In the genomic region with DNA sequence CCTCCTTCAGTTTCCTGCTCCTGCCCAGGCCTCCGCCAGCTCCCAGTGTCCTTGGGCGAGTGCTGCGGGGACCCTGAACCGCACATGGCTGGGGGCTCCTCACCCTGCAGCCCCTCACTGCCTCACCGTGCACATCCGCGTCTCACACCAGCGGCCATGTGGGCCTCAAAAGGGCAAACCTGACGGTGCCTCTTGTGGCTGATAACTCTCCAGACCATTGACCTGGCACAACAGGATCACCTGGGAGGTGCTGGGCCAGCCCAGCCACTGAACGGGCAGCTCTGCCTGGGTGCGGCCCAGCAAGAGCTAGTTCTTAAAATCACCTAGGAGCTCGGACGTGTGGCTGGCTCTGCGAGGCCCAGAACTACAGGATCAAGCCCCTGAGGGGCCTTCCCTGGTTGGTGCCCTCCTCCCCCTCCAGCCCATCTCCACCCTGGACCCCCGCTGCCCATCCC, we compare ENCODE assay signal across 10 cellular contexts. TPM values are rescaled to one million over a fixed set of nuclear protein-coding genes. Genes with fewer than 3 reads are reported as not detected.
A peak's percentile ranks its signal among the peaks of the same experiment; 100 is the strongest.
DNase-seq lines count a peak whose midpoint lies in the region; ATAC-seq and TF ChIP-seq lines count a peak whose summit lies in the region.
"Had no signal": no experiment of that assay in that cellular context is flagged by ENCODE, and none has a peak within 500 bp of the region (broad histone marks: within the 10 kb centered on the region; RNA-seq: fewer than 3 reads in every experiment).

No MANE protein-coding gene starts in this region.

- H3K9me3 Mint-ChIP-seq in activated naive CD8-positive, alpha-beta T cell (ENCODE audit: low read depth), result no peaks in the 10 kb centered on the region

- no peak overlapping the region for H2BK5ac ChIP-seq in mesenchymal stem cell (ENCODE audit: low read depth, low read length, poor library complexity, severe bottlenecking)

- H3K79me1 ChIP-seq in mesenchymal stem cell (replicated peaks; ENCODE audit: low read length, poor library complexity, severe bottlenecking), result peaks cover 14% of the 10 kb centered on the region

- no peak overlapping the region for H3K4me2 ChIP-seq in mesenchymal stem cell (ENCODE audit: low read length, poor library complexity, severe bottlenecking)

- H2AK5ac ChIP-seq in mesenchymal stem cell (ENCODE audit: low read length, severe bottlenecking), result peak overlapping the region; percentile 78

- peak overlapping the region; percentile 19 to 54 for H2BK12ac ChIP-seq in mesenchymal stem cell (ENCODE audit: low read length in 2 of 2)

- WGBS in mesenchymal stem cell, result 87% methylated on average over 15 of the region's 15 CpGs
- 67 to 68% methylated on average over 2 to 11 of the region's 15 CpGs for WGBS in upper lobe of left lung, 2 donors

- H4K8ac ChIP-seq in mesenchymal stem cell (ENCODE audit: low read length), result peak overlapping the region; percentile 49

- H2AFZ ChIP-seq in mesenchymal stem cell (ENCODE audit: low read depth, low read length), result no peak overlapping the region

- H2BK120ac ChIP-seq in mesenchymal stem cell (ENCODE audit: low read depth, low read length), result peak overlapping the region; percentile 29

- H3K4me1 ChIP-seq in mesenchymal stem cell (ENCODE audit: control insufficient read depth, insufficient read depth, low read depth, low read length) (peaks cover 30% of the 10 kb centered on the region), upper lobe of left lung (peaks cover 11 to 60% (median 43%) of the 10 kb centered on the region in 4 donors)

- peaks cover 78% of the 10 kb centered on the region for H3K4me1 Mint-ChIP-seq in activated naive CD8-positive, alpha-beta T cell (ENCODE audit: low read depth)

- H3K27me3 Mint-ChIP-seq in activated naive CD8-positive, alpha-beta T cell, result no peaks in the 10 kb centered on the region

- H3K4me3 ChIP-seq in mesenchymal stem cell (ENCODE audit: insufficient read depth in 1 of 2, low read depth in 1 of 2, low read length in 2 of 2) (peak overlapping the region in 1 of 2 experiments; percentile 50), upper lobe of left lung (peak overlapping the region in 3 of 4 donors; percentile 5 to 25 (median 20))
- H3K4me3 ChIP-seq: GM12878 had no signal

- TF ChIP-seq EP300 in upper lobe of left lung (IDR thresholded peaks at IDR 0.05), result no peak

- peak overlapping the region; percentile 14 to 55 for H3K18ac ChIP-seq in mesenchymal stem cell (ENCODE audit: low read depth in 1 of 2, low read length in 2 of 2)

- CTCF ChIA-PET in HEK293T (lab: Yijun Ruan, JAX), result interaction anchor here (0.6 to 2.1 kb wide), 5 partner anchors 9 to 143 kb away, joined by 3 to 15 read pairs (median 3); no protein-coding TSS in a partner anchor

- peak overlapping the region; percentile 87 for H3K27ac Mint-ChIP-seq in activated naive CD8-positive, alpha-beta T cell

- peak overlapping the region; percentile 70 for H4K91ac ChIP-seq in mesenchymal stem cell (ENCODE audit: low read length)

- H3K27ac ChIP-seq in mesenchymal stem cell (ENCODE audit: low read length, poor library complexity, severe bottlenecking) (peak overlapping the region; percentile 80), upper lobe of left lung (peak overlapping the region; percentile 65 to 89 (median 74))

- peak; percentile 22 to 82 for ATAC-seq in upper lobe of left lung (ENCODE audit: low FRiP score in 2 of 2)

- H3K9me3 ChIP-seq in mesenchymal stem cell (ENCODE audit: control insufficient read depth, low read length) (no peaks in the 10 kb centered on the region), upper lobe of left lung (no peaks in the 10 kb centered on the region)

- H3K36me3 Mint-ChIP-seq in activated naive CD8-positive, alpha-beta T cell, result no peaks in the 10 kb centered on the region

- H3K27me3 ChIP-seq in mesenchymal stem cell (ENCODE audit: control insufficient read depth in 1 of 2, insufficient read depth in 1 of 2, low read length in 2 of 2) (peaks cover 0 to 3% of the 10 kb centered on the region in 2 experiments), upper lobe of left lung (no peaks in the 10 kb centered on the region)

- DNase-seq in activated effector memory CD4-positive, alpha-beta T cell treated with anti-CD3 and anti-CD28 coated beads, Interleukin-2, amount 50 U/mL, for 16 hours, result peak; percentile 65
- no peak for DNase-seq in activated effector memory CD4-positive, alpha-beta T cell treated with Interleukin-2 at 50 U/mL for 16 hours
- DNase-seq in mesenchymal stem cell (no peak), upper lobe of left lung (peak; percentile 69 to 84), GM19238 (ENCODE audit: insufficient read length, low spot score) (no peak), HEK293T (ENCODE audit: extremely low spot score) (no peak), EL (no peak)
- DNase-seq: NCI-H446 treated with DMSO at 0.1 percent for 48 hours had no signal

- H3K14ac ChIP-seq in mesenchymal stem cell (ENCODE audit: low read length in 2 of 2), result no peak overlapping the region

- peak overlapping the region; percentile 65 for H3K9ac ChIP-seq in mesenchymal stem cell (ENCODE audit: low read length)

- peak overlapping the region; percentile 77 for H3K4me3 Mint-ChIP-seq in activated naive CD8-positive, alpha-beta T cell

- TF ChIP-seq CTCF in upper lobe of left lung (IDR thresholded peaks at IDR 0.05), result no peak

- peaks cover 0 to 3% of the 10 kb centered on the region in 2 experiments for H3K36me3 ChIP-seq in mesenchymal stem cell (ENCODE audit: control insufficient read depth in 1 of 2, insufficient read depth in 2 of 2, low read depth in 1 of 2, low read length in 2 of 2)
- H3K36me3 ChIP-seq in upper lobe of left lung, result no peaks in the 10 kb centered on the region

- no peak overlapping the region for H3K23ac ChIP-seq in mesenchymal stem cell (ENCODE audit: low read length in 2 of 2)

- H3K4ac ChIP-seq in mesenchymal stem cell (ENCODE audit: low read depth in 1 of 2, low read length in 2 of 2), result peak overlapping the region; percentile 41 to 56

- POLR2A ChIA-PET in HEK293T (lab: Yijun Ruan, JAX), result interaction anchor here (0.8 to 5.7 kb wide), 9 partner anchors 9 to 49 kb away, joined by 3 to 55 read pairs (median 4); a partner anchor contains a TSS

- peak overlapping the region; percentile 86 for H2BK15ac ChIP-seq in mesenchymal stem cell (ENCODE audit: low read depth, poor library complexity, severe bottlenecking)

- TF ChIP-seq POLR2A in upper lobe of left lung (IDR thresholded peaks at IDR 0.05), result peak in 1 of 4 donors; percentile 46

TF ChIP-seq in HEK293T, 16 proteins besides CTCF, POLR2A, EP300 and RAD21:
- TF ChIP-seq FOXA1 (IDR thresholded peaks at IDR 0.05) (no peak), TARDBP (IDR thresholded peaks at IDR 0.05) (no peak), SUZ12 (IDR thresholded peaks at IDR 0.05) (no peak), ZNF384 (IDR thresholded peaks at IDR 0.05) (no peak), ELF4 (IDR thresholded peaks at IDR 0.05) (no peak), L3MBTL2 (conservative IDR thresholded peaks at IDR 0.05) (no peak), CTBP1 (IDR thresholded peaks at IDR 0.05; ENCODE audit: borderline replicate concordance) (no peak), LEF1 (IDR thresholded peaks at IDR 0.05; ENCODE audit: borderline replicate concordance) (no peak), FOXK2 (IDR thresholded peaks at IDR 0.05) (no peak), HDGF (IDR thresholded peaks at IDR 0.05; ENCODE audit: borderline replicate concordance) (no peak)
- TF ChIP-seq, protein P1, sequence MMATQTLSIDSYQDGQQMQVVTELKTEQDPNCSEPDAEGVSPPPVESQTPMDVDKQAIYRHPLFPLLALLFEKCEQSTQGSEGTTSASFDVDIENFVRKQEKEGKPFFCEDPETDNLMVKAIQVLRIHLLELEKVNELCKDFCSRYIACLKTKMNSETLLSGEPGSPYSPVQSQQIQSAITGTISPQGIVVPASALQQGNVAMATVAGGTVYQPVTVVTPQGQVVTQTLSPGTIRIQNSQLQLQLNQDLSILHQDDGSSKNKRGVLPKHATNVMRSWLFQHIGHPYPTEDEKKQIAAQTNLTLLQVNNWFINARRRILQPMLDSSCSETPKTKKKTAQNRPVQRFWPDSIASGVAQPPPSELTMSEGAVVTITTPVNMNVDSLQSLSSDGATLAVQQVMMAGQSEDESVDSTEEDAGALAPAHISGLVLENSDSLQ (IDR thresholded peaks at IDR 0.05), result no peak

RNA-seq across cellular contexts. Expression of a gene that starts 4.1 kb away (rescaled TPM):
- not detected for polyA plus RNA-seq in mesenchymal stem cell (2013, experiment 1 of 2)
- polyA plus RNA-seq in mesenchymal stem cell (2013, experiment 2 of 2), result not detected
- 10 to 100 TPM in 2 of 6 donors, 1 to 10 TPM in 2, not detected in 2; 4.1 to 22.4 (median 13.3) TPM for total RNA-seq in upper lobe of left lung
- polyA plus RNA-seq: GM12878 had no signal

RNA-seq across cellular contexts. Expression of a gene that starts 20.1 kb away (rescaled TPM):
- polyA plus RNA-seq in mesenchymal stem cell (2013, experiment 1 of 2), result 41.0 TPM
- polyA plus RNA-seq in mesenchymal stem cell (2013, experiment 2 of 2), result 43.0 TPM
- 10 to 100 TPM; 24.6 to 71.3 (median 50.8) TPM for total RNA-seq in upper lobe of left lung

RNA-seq across cellular contexts. Expression of a gene that starts 26.4 kb away (rescaled TPM):
- 19.9 TPM for polyA plus RNA-seq in mesenchymal stem cell (2013, experiment 1 of 2)
- 19.9 TPM for polyA plus RNA-seq in mesenchymal stem cell (2013, experiment 2 of 2)
- total RNA-seq in upper lobe of left lung, result 10 to 100 TPM; 11.5 to 26.8 (median 15.3) TPM

RNA-seq across cellular contexts. Expression of a gene that starts 49.0 kb away (rescaled TPM):
- 265 TPM for polyA plus RNA-seq in mesenchymal stem cell (2013, experiment 1 of 2)
- 268 TPM for polyA plus RNA-seq in mesenchymal stem cell (2013, experiment 2 of 2)
- 100 to 1,000 TPM; 129 to 256 (median 220) TPM for total RNA-seq in upper lobe of left lung

Comparison
In these comparisons a context has a peak if more than half of its experiments do, and no peak if none do; other contexts are left out.
1. DNase-seq: peak in activated effector memory CD4-positive, alpha-beta T cell treated with anti-CD3 and anti-CD28 coated beads, Interleukin-2, amount 50 U/mL, for 16 hours (single experiment) and upper lobe of left lung (2 of 2); none in activated effector memory CD4-positive, alpha-beta T cell treated with Interleukin-2 at 50 U/mL for 16 hours (single experiment), mesenchymal stem cell (single experiment), GM19238 (single experiment), HEK293T (single experiment) and EL (single experiment).